1 cellular context compared by ENCODE assay signal in genomic region chr15:38824719-38825118, GRCh38.
TF ChIP-seq lines count a peak whose summit lies in the region.

No MANE protein-coding gene starts in this region.

TF ChIP-seq in SK-N-SH, 30 proteins besides CTCF, POLR2A, EP300 and RAD21 (continued from another document):
- TF ChIP-seq ZBTB33 (IDR thresholded peaks at IDR 0.05; ENCODE audit: borderline replicate concordance, low read depth): no peak
- TF ChIP-seq RCOR1 (IDR thresholded peaks at IDR 0.05; ENCODE audit: low read length): no peak
- TF ChIP-seq CHD2 (IDR thresholded peaks at IDR 0.05; ENCODE audit: low read length, partially characterized antibody): no peak
- no peak for TF ChIP-seq MAX (IDR thresholded peaks at IDR 0.05; ENCODE audit: low read depth)
- TF ChIP-seq USF2 (IDR thresholded peaks at IDR 0.05; ENCODE audit: borderline replicate concordance, low read depth, low read length): no peak
- no peak for TF ChIP-seq POLR2AphosphoS5 (IDR thresholded peaks at IDR 0.05; ENCODE audit: low read depth, low read length)
- no peak for TF ChIP-seq RXRA (IDR thresholded peaks at IDR 0.05; ENCODE audit: borderline replicate concordance, low read depth)
- TF ChIP-seq TAF1 (IDR thresholded peaks at IDR 0.05; ENCODE audit: borderline replicate concordance, low read depth, low read length): no peak
